ENCODE assay signal across 15 cellular contexts in genomic region chr17:47161988-47162622, GRCh38. TPM values are rescaled to one million over a fixed set of nuclear protein-coding genes. Genes with fewer than 3 reads are reported as not detected.
A peak's percentile ranks its signal among the peaks of the same experiment; 100 is the strongest.
DNase-seq lines count a peak whose midpoint lies in the region; ATAC-seq, FAIRE-seq and TF ChIP-seq lines count a peak whose summit lies in the region.
"Had no signal": no experiment of that assay in that cellular context is flagged by ENCODE, and none has a peak within 500 bp of the region (broad histone marks: within the 10 kb centered on the region; RNA-seq: fewer than 3 reads in every experiment).

No MANE protein-coding gene starts in this region.

- POLR2A ChIA-PET in GM12878 (lab: Charles Lee) = interaction anchor here (0.5 to 0.7 kb wide), 3 partner anchors 47 to 150 kb away, joined by 3 to 4 read pairs (median 4); no protein-coding TSS in a partner anchor

- RAD21 ChIA-PET in GM12878 (lab: Charles Lee; ENCODE audit: unreplicated experiment) = interaction anchor here (1.5 kb wide), 1 partner anchor 67 kb away, joined by 3 read pairs; no protein-coding TSS in a partner anchor

- H4K20me1 ChIP-seq in MM.1S (ENCODE audit: insufficient read depth, low read length) (no peaks in the 10 kb centered on the region), GM12878 (ENCODE audit: control insufficient read depth, insufficient read depth) (no peaks in the 10 kb centered on the region)

- H3K4me3 ChIP-seq in MM.1S (ENCODE audit: low read length) (peak overlapping the region; percentile 26), GM12878 (no peak overlapping the region), parathyroid adenoma (ENCODE audit: low read depth, low read length) (no peak overlapping the region), brain microvascular endothelial cell (ENCODE audit: low read depth, low read length) (no peak overlapping the region)
- H3K4me3 ChIP-seq: breast epithelium had no signal

- H3K36me3 ChIP-seq in MM.1S (replicated peaks; ENCODE audit: insufficient read depth, low read length) = no peaks in the 10 kb centered on the region; the same call in none of the 2 replicates
- peaks cover 11 to 21% of the 10 kb centered on the region in 2 experiments for H3K36me3 ChIP-seq in GM12878 (ENCODE audit: control insufficient read depth in 2 of 2, insufficient read depth in 2 of 2, low read length in 1 of 2)
- no peaks in the 10 kb centered on the region for H3K36me3 ChIP-seq in parathyroid adenoma (ENCODE audit: control insufficient read depth, insufficient read depth, low read length)
- H3K36me3 ChIP-seq in brain microvascular endothelial cell (replicated peaks) = peaks cover 30% of the 10 kb centered on the region
- H3K36me3 ChIP-seq: breast epithelium had no signal

- TF ChIP-seq POLR2A in GM12878 (IDR thresholded peaks at IDR 0.05; ENCODE audit: low read depth, low read length) = no peak

- H3K9me3 ChIP-seq in MM.1S (replicated peaks; ENCODE audit: insufficient read depth, low read length) (no peaks in the 10 kb centered on the region), GM12878 (replicated peaks; ENCODE audit: control insufficient read depth, insufficient read depth, low read length) (no peaks in the 10 kb centered on the region), parathyroid adenoma (ENCODE audit: control insufficient read depth, low read length) (no peaks in the 10 kb centered on the region)
- H3K9me3 ChIP-seq: breast epithelium had no signal

- intact Hi-C loops in GM12878 (cut with micrococcal nuclease; ENCODE audit: unreplicated experiment) = no loop called here

- WGBS in GM12878 (ENCODE audit: insufficient coverage, insufficient replicate concordance, low lambda C conversion rate, missing lambda C conversion rate) = 0% methylated on average over 2 of the region's 2 CpGs

- TF ChIP-seq CTCF in MM.1S (IDR thresholded peaks at IDR 0.05; ENCODE audit: low read length) (no peak), GM12878 (IDR thresholded peaks at IDR 0.05 in 2 of 3, conservative IDR thresholded peaks at IDR 0.05 in 1 of 3; ENCODE audit: control insufficient read depth in 2 of 3, extremely low read depth in 1 of 3, insufficient read depth in 1 of 3, low read depth in 3 of 3, low read length in 3 of 3) (no peak), parathyroid adenoma (IDR thresholded peaks at IDR 0.05) (no peak), brain microvascular endothelial cell (IDR thresholded peaks at IDR 0.05; ENCODE audit: low read depth, low read length, missing control alignments) (no peak)

- peaks cover 47% of the 10 kb centered on the region for H3K36me3 Mint-ChIP-seq in activated naive CD4-positive, alpha-beta T cell treated with anti-CD3 and anti-CD28 coated beads, Interleukin-2, amount 10 ng/mL, durations not matched to agents 7 days and 5 days
- peaks cover 3 to 8% of the 10 kb centered on the region in 2 donors for H3K36me3 Mint-ChIP-seq in activated naive CD4-positive, alpha-beta T cell treated with anti-CD3 and anti-CD28 coated beads, Interleukin-2, amount 50 U/mL, for 72 hours

- in situ Hi-C loops in GM12878 (cut with MboI) (no loop called here), brain microvascular endothelial cell (cut with HindIII; ENCODE audit: low pct_ligation_motif_present, low sequenced_read_pairs) (no loop called here)

- H3K4me1 Mint-ChIP-seq in activated naive CD4-positive, alpha-beta T cell treated with anti-CD3 and anti-CD28 coated beads, Interleukin-2, amount 10 ng/mL, durations not matched to agents 7 days and 5 days = peaks cover 12% of the 10 kb centered on the region

- H3K9me2 ChIP-seq in MM.1S (replicated peaks; ENCODE audit: insufficient read depth, low read length) = no peaks in the 10 kb centered on the region

- H3K4me2 ChIP-seq in MM.1S (ENCODE audit: low read depth, low read length) (peak overlapping the region; percentile 59), GM12878 (ENCODE audit: control insufficient read depth, insufficient read depth) (peak overlapping the region; percentile 49; the same call in 1 of the 2 replicates), parathyroid adenoma (ENCODE audit: low read length) (peak overlapping the region; percentile 10)

- no peak for ATAC-seq in activated naive CD4-positive, alpha-beta T cell treated with anti-CD3 and anti-CD28 coated beads, Interleukin-2, amount 50 U/mL, for 72 hours
- no peak for ATAC-seq in GM12878
- ATAC-seq in HG03175 (IDR thresholded peaks at IDR 0.05; ENCODE audit: unreplicated experiment) = no peak

- SMC1A ChIA-PET in GM12878 (lab: Charles Lee; ENCODE audit: uncharacterized antibody, unreplicated experiment) = interaction anchor here (2.9 kb wide), 1 partner anchor 45 kb away, joined by 9 read pairs; no protein-coding TSS in a partner anchor

- no peaks in the 10 kb centered on the region for H3K9me3 Mint-ChIP-seq in activated naive CD4-positive, alpha-beta T cell treated with anti-CD3 and anti-CD28 coated beads, Interleukin-2, amount 10 ng/mL, durations not matched to agents 7 days and 5 days
- H3K9me3 Mint-ChIP-seq in activated naive CD4-positive, alpha-beta T cell treated with anti-CD3 and anti-CD28 coated beads, Interleukin-2, amount 50 U/mL, for 72 hours = no peaks in the 10 kb centered on the region

- no peak for TF ChIP-seq EP300 in GM12878 (IDR thresholded peaks at IDR 0.05; ENCODE audit: borderline replicate concordance in 1 of 2, control insufficient read depth in 1 of 2, low read depth in 2 of 2, low read length in 2 of 2)

- H3K79me2 ChIP-seq in MM.1S (ENCODE audit: low read length) (peaks cover 51% of the 10 kb centered on the region), GM12878 (ENCODE audit: control insufficient read depth, insufficient read depth, low read length) (no peaks in the 10 kb centered on the region; the same call in none of the 2 replicates), parathyroid adenoma (peaks cover 3% of the 10 kb centered on the region)

- H3K9ac ChIP-seq in MM.1S (ENCODE audit: low read length) (peak overlapping the region; percentile 15; the same call in 1 of the 2 replicates), GM12878 (ENCODE audit: control insufficient read depth, insufficient read depth, low read length) (no peak overlapping the region), parathyroid adenoma (no peak overlapping the region)

- H3K4me1 ChIP-seq in MM.1S (ENCODE audit: low read length) (peaks cover 30% of the 10 kb centered on the region), GM12878 (ENCODE audit: control insufficient read depth, insufficient read depth, low read length) (peaks cover 3% of the 10 kb centered on the region), parathyroid adenoma (no peaks in the 10 kb centered on the region)
- H3K4me1 ChIP-seq: breast epithelium had no signal

- H3K27me3 ChIP-seq in MM.1S (replicated peaks; ENCODE audit: insufficient read depth, low read length) (no peaks in the 10 kb centered on the region), GM12878 (replicated peaks in 1 of 2; ENCODE audit: control insufficient read depth in 2 of 2, insufficient read depth in 2 of 2, low read length in 1 of 2) (no peaks in the 10 kb centered on the region), parathyroid adenoma (ENCODE audit: control insufficient read depth, insufficient read depth, low read length) (no peaks in the 10 kb centered on the region), brain microvascular endothelial cell (replicated peaks) (no peaks in the 10 kb centered on the region)
- H3K27me3 ChIP-seq: breast epithelium had no signal

- CTCF ChIA-PET in activated naive CD4-positive, alpha-beta T cell treated with anti-CD3 and anti-CD28 coated beads, Interleukin-2, amount 10 ng/mL, durations not matched to agents 7 days and 5 days (lab: Charles Lee) = no interaction called here
- CTCF ChIA-PET in GM12878 (lab: Yijun Ruan, JAX) = interaction anchor here (1.0 to 1.3 kb wide), 2 partner anchors 11 to 59 kb away, joined by 3 to 5 read pairs; no protein-coding TSS in a partner anchor

- H3K27ac ChIP-seq in MM.1S (ENCODE audit: low read length) (peak overlapping the region; percentile 20; the same call in 1 of the 2 replicates), GM12878 (ENCODE audit: control insufficient read depth, insufficient read depth) (0 out of 2 replicates have a peak overlapping the region, but pooled peaks have one; percentile 13), parathyroid adenoma (no peak overlapping the region), brain microvascular endothelial cell (no peak overlapping the region)
- H3K27ac ChIP-seq: breast epithelium had no signal

- no peak for TF ChIP-seq RAD21 in GM12878 (IDR thresholded peaks at IDR 0.05; ENCODE audit: insufficient read depth, low read depth, low read length)

- no peak for FAIRE-seq in GM12878 (lab: Jason Lieb, UNC)

- H2AFZ ChIP-seq in MM.1S (ENCODE audit: low read length) = no peak overlapping the region
- no peak overlapping the region for H2AFZ ChIP-seq in GM12878 (ENCODE audit: control insufficient read depth, low read depth, low read length)
- H2AFZ ChIP-seq in parathyroid adenoma = no peak overlapping the region

- H3K27ac Mint-ChIP-seq in activated naive CD4-positive, alpha-beta T cell treated with anti-CD3 and anti-CD28 coated beads, Interleukin-2, amount 10 ng/mL, durations not matched to agents 7 days and 5 days = peak overlapping the region; percentile 30
- peak overlapping the region in 1 of 2 donors; percentile 65 for H3K27ac Mint-ChIP-seq in activated naive CD4-positive, alpha-beta T cell treated with anti-CD3 and anti-CD28 coated beads, Interleukin-2, amount 50 U/mL, for 72 hours

- peaks cover 13% of the 10 kb centered on the region; the same call in 1 of the 2 replicates for H3F3A ChIP-seq in MM.1S (ENCODE audit: insufficient read depth, low read length)

- no peaks in the 10 kb centered on the region for H3K27me3 Mint-ChIP-seq in activated naive CD4-positive, alpha-beta T cell treated with anti-CD3 and anti-CD28 coated beads, Interleukin-2, amount 10 ng/mL, durations not matched to agents 7 days and 5 days

- no peak for DNase-seq in activated naive CD4-positive, alpha-beta T cell treated with anti-CD3 and anti-CD28 coated beads, Interleukin-2, amount 10 ng/mL, durations not matched to agents 7 days and 5 days
- no peak for DNase-seq in activated naive CD4-positive, alpha-beta T cell treated with anti-CD3 and anti-CD28 coated beads, Interleukin-2, amount 50 U/mL, for 72 hours (ENCODE audit: low spot score in 2 of 2)
- peak; percentile 20 for DNase-seq in MM.1S
- DNase-seq in GM12878 (ENCODE audit: low read depth, low spot score) = no peak
- DNase-seq in superior temporal gyrus (ENCODE audit: extremely low spot score) = no peak
- no peak for DNase-seq in brain microvascular endothelial cell
- DNase-seq: activated CD4-positive, alpha-beta T cell treated with anti-CD3 and anti-CD28 coated beads for 48 hours; DMS53; effector CD8-positive, alpha-beta T cell; NCI-H1105; NCI-H2171 treated with DMSO at 0.1 percent for 48 hours; T-helper 9 cell had no signal

- H3K4me3 Mint-ChIP-seq in activated naive CD4-positive, alpha-beta T cell treated with anti-CD3 and anti-CD28 coated beads, Interleukin-2, amount 10 ng/mL, durations not matched to agents 7 days and 5 days = peak overlapping the region; percentile 27

- BruUV-seq in GM12878 (replicated peaks; lab: Mats Ljungman, UMichigan) = TSS peak; percentile 24

RNA-seq across cellular contexts. Expression of gene CDC27, which starts 27.0 kb away (rescaled TPM):
- total RNA-seq in activated naive CD4-positive, alpha-beta T cell treated with anti-CD3 and anti-CD28 coated beads, Interleukin-2, amount 50 U/mL, for 72 hours = 100 to 1,000 TPM; 134 to 146 TPM
- total RNA-seq in GM12878 (2013; cell fraction: nucleolus; rRNA removed) = 118 and 123 TPM in 2 replicates
- total RNA-seq in GM12878 (2014; rRNA removed) (94.8 and 118 TPM in 2 replicates), GM12878 (2014; rRNA removed; fragmentation: Illumina TruSeq; extraction: Trizol) (92.5 and 100.0 TPM in 2 replicates), GM12878 (2021) (116 and 125 TPM in 2 replicates)
- polyA plus RNA-seq in GM12878 (2011; ENCODE audit: low read depth) = 36.8 TPM
- polyA plus RNA-seq in GM12878 (2011; rRNA removed) (138 and 157 TPM in 2 replicates), GM12878 (2014; fragmentation: Illumina TruSeq; extraction: Trizol) (99.7 and 118 TPM in 2 replicates), GM12878 (2014; fragmentation: Nextera tagmentation; extraction: Ambion mirVana) (10 to 100 TPM; 23.2 to 27.2 TPM), GM12878 (2014; rRNA removed) (44.7 and 47.3 TPM in 2 replicates), GM12878 (2016; fragmentation: Nextera tagmentation; extraction: Ambion mirVana) (10 to 100 TPM; 97.2 to 98.4 TPM)
- 81.8 and 88.7 TPM in 2 replicates for polyA plus RNA-seq in GM12878 (2011; cell fraction: cytosol; rRNA removed)
- polyA plus RNA-seq in GM12878 (2011; cell fraction: nucleus; rRNA removed) = 97.1 and 105 TPM in 2 replicates
- polyA plus RNA-seq in GM12878 (2012) = 32.2 and 41.5 TPM in 2 replicates
- 214 and 252 TPM in 2 replicates for polyA minus RNA-seq in GM12878 (2011; rRNA and poly(A)+ RNA removed)
- polyA minus RNA-seq in GM12878 (2011; cell fraction: cytosol; rRNA and poly(A)+ RNA removed) = 59.7 and 63.4 TPM in 2 replicates
- 30.2 and 43.7 TPM in 2 replicates for polyA minus RNA-seq in GM12878 (2011; cell fraction: nucleus; rRNA and poly(A)+ RNA removed)

RNA-seq across cellular contexts. Expression of gene MYL4, which starts 47.0 kb away (rescaled TPM):
- not detected for total RNA-seq in activated naive CD4-positive, alpha-beta T cell treated with anti-CD3 and anti-CD28 coated beads, Interleukin-2, amount 50 U/mL, for 72 hours
- not detected in 2 replicates for total RNA-seq in GM12878 (2013; cell fraction: nucleolus; rRNA removed)
- total RNA-seq in GM12878 (2014; rRNA removed) = 1.1 TPM in 1 of 2 replicates, not detected in the other
- total RNA-seq in GM12878 (2014; rRNA removed; fragmentation: Illumina TruSeq; extraction: Trizol) = 0.41 and 0.58 TPM in 2 replicates
- total RNA-seq in GM12878 (2021) = 0.96 TPM in 1 of 2 replicates, not detected in the other
- not detected for polyA plus RNA-seq in GM12878 (2011; ENCODE audit: low read depth)
- 0.20 TPM in 1 of 2 replicates, not detected in the other for polyA plus RNA-seq in GM12878 (2011; rRNA removed)
- polyA plus RNA-seq in GM12878 (2011; cell fraction: cytosol; rRNA removed) = 0.13 and 0.17 TPM in 2 replicates
- polyA plus RNA-seq in GM12878 (2011; cell fraction: nucleus; rRNA removed) = 0.29 and 0.37 TPM in 2 replicates
- 0.15 TPM in 1 of 2 replicates, not detected in the other for polyA plus RNA-seq in GM12878 (2012)
- polyA plus RNA-seq in GM12878 (2014; fragmentation: Illumina TruSeq; extraction: Trizol) = 0.44 TPM in 1 of 2 replicates, not detected in the other
- polyA plus RNA-seq in GM12878 (2014; fragmentation: Nextera tagmentation; extraction: Ambion mirVana) = 1 to 10 TPM; 1.2 to 1.5 TPM
- 0.23 and 0.43 TPM in 2 replicates for polyA plus RNA-seq in GM12878 (2014; rRNA removed)
- 1 to 10 TPM in 1 of 2 experiments, under 1 TPM in 1; 0.50 to 1.6 TPM for polyA plus RNA-seq in GM12878 (2016; fragmentation: Nextera tagmentation; extraction: Ambion mirVana)
- not detected in 2 replicates for polyA minus RNA-seq in GM12878 (2011; rRNA and poly(A)+ RNA removed)
- not detected in 2 replicates for polyA minus RNA-seq in GM12878 (2011; cell fraction: cytosol; rRNA and poly(A)+ RNA removed)
- polyA minus RNA-seq in GM12878 (2011; cell fraction: nucleus; rRNA and poly(A)+ RNA removed) = not detected in 2 replicates
- total RNA-seq: breast epithelium had no signal

Comparison
In these comparisons a context has a peak if more than half of its experiments do, and no peak if none do; other contexts are left out.
1. H3K27ac ChIP-seq: peak in MM.1S (single experiment) and GM12878 (single experiment); none in parathyroid adenoma (single experiment) and brain microvascular endothelial cell (single experiment).
2. Peak in every context shown above with its lines, with median percentiles within 50 percentile points of each other: H3K4me2 ChIP-seq.